1 cellular context compared by ENCODE assay signal in genomic region chr12:57185403-57185802, GRCh38.
A peak's percentile ranks its signal among the peaks of the same experiment; 100 is the strongest.
TF ChIP-seq lines count a peak whose summit lies in the region.

No MANE protein-coding gene starts in this region.

TF ChIP-seq in HepG2, 621 proteins besides CTCF, POLR2A, EP300 and RAD21:
- 0 out of 2 replicates have a peak, but pooled peaks have one; percentile 33 for TF ChIP-seq RBFOX2 (IDR thresholded peaks at IDR 0.05; ENCODE audit: low read depth, low read length)
- no peak for TF ChIP-seq ZNF614 (CRISPR knock-in tag; IDR thresholded peaks at IDR 0.05; ENCODE audit: borderline replicate concordance)
- TF ChIP-seq AGO2 (optimal IDR thresholded peaks at IDR 0.05; ENCODE audit: low read depth, low read length): peak; percentile 52
- no peak for TF ChIP-seq SNRNP70 (IDR thresholded peaks at IDR 0.05; ENCODE audit: low read depth, low read length)
TF ChIP-seq in HepG2: peak in this region for 2.
